ENCODE assay signal across 28 cellular contexts in genomic region chr13:79621902-79622301, GRCh38.
DNase-seq lines count a peak whose midpoint lies in the region; FAIRE-seq and TF ChIP-seq lines count a peak whose summit lies in the region.
"Had no signal": no experiment of that assay in that cellular context is flagged by ENCODE, and none has a peak within 500 bp of the region (broad histone marks: within the 10 kb centered on the region; RNA-seq: fewer than 3 reads in every experiment).

No MANE protein-coding gene starts in this region.

- H3K36me3 Mint-ChIP-seq in MCF 10A (ENCODE audit: insufficient read depth, unreplicated experiment): no peaks in the 10 kb centered on the region
- H3K36me3 Mint-ChIP-seq in T-helper 2 cell treated with Interferon-gamma antibody and Interleukin-4, amounts not matched to agents 5 μg/mL and 100 μg/mL, for 36 hours (ENCODE audit: low read depth): no peaks in the 10 kb centered on the region

- H3K27me3 Mint-ChIP-seq in MCF 10A (ENCODE audit: insufficient read depth, unreplicated experiment): no peaks in the 10 kb centered on the region
- peaks cover 5% of the 10 kb centered on the region for H3K27me3 Mint-ChIP-seq in T-helper 2 cell treated with Interferon-gamma antibody and Interleukin-4, amounts not matched to agents 5 μg/mL and 100 μg/mL, for 36 hours (ENCODE audit: low read depth)

- H3K4me3 ChIP-seq in breast epithelium: no peak overlapping the region
- no peak overlapping the region for H3K4me3 ChIP-seq in bronchial epithelial cell (ENCODE audit: low read depth, low read length)
- no peak overlapping the region for H3K4me3 ChIP-seq in sigmoid colon
- H3K4me3 ChIP-seq: Peyer's patch had no signal

- intact Hi-C loops in MCF 10A (cut with micrococcal nuclease) (loop anchor here (10.0 kb wide), 1 partner anchor 57 kb away; no protein-coding TSS in a partner anchor), breast epithelium (cut with DNase I; ENCODE audit: low total_unique reads) (no loop called here), sigmoid colon (cut with DNase I) (no loop called here)

- peaks cover 13% of the 10 kb centered on the region for H3K9me3 Mint-ChIP-seq in MCF 10A (ENCODE audit: unreplicated experiment)
- no peaks in the 10 kb centered on the region for H3K9me3 Mint-ChIP-seq in T-helper 2 cell treated with Interferon-gamma antibody and Interleukin-4, amounts not matched to agents 5 μg/mL and 100 μg/mL, for 36 hours

- DNase-seq in MCF 10A (ENCODE audit: unreplicated experiment) (peak; percentile 90), breast epithelium (ENCODE audit: low spot score in 2 of 2) (no peak), bronchial epithelial cell (ENCODE audit: low read depth) (peak; percentile 86), kidney tubule cell (ENCODE audit: low spot score) (peak; percentile 25), sigmoid colon (no peak), kidney glomerular epithelial cell (lab: John Stamatoyannopoulos, UW) (no peak)
- no peak for DNase-seq in T-helper 2 cell treated with Interferon-gamma antibody and Interleukin-4, amounts not matched to agents 5 μg/mL and 100 μg/mL, for 36 hours (ENCODE audit: low spot score)
- DNase-seq in stimulated activated CD8-positive, alpha-beta memory T cell treated with anti-CD3 and anti-CD28 coated beads, Interleukin-4, amount 100 ng/mL, for 48 hours: no peak
- DNase-seq: CD8-positive, alpha-beta memory T cell; DMS 273 treated with DMSO at 0.1 percent for 48 hours; DMS79; EL; GDM1; Karpas-422; NCI-H1105 treated with DMSO at 0.1 percent for 48 hours; NCI-H146; NCI-H1930; NCI-H2107; NCI-H446; NCI-H526; Peyer's patch; SK-N-SH had no signal

- no peaks in the 10 kb centered on the region for H3K4me1 ChIP-seq in breast epithelium
- H3K4me1 ChIP-seq in sigmoid colon: no peaks in the 10 kb centered on the region
- H3K4me1 ChIP-seq: Peyer's patch had no signal

- TF ChIP-seq EP300 in sigmoid colon (IDR thresholded peaks at IDR 0.05): no peak

- TF ChIP-seq POLR2A in breast epithelium (IDR thresholded peaks at IDR 0.05) (no peak), sigmoid colon (IDR thresholded peaks at IDR 0.05) (no peak)

- TF ChIP-seq CTCF in MCF 10A (IDR thresholded peaks at IDR 0.05; ENCODE audit: unreplicated experiment): no peak
- TF ChIP-seq CTCF in breast epithelium (IDR thresholded peaks at IDR 0.05): no peak
- TF ChIP-seq CTCF in bronchial epithelial cell (IDR thresholded peaks at IDR 0.05; ENCODE audit: insufficient read depth, low read length, severe bottlenecking): no peak
- TF ChIP-seq CTCF in sigmoid colon (IDR thresholded peaks at IDR 0.05): no peak

- peak overlapping the region; percentile 80 for H3K27ac Mint-ChIP-seq in MCF 10A (ENCODE audit: low read depth, unreplicated experiment)
- no peak overlapping the region for H3K27ac Mint-ChIP-seq in T-helper 2 cell treated with Interferon-gamma antibody and Interleukin-4, amounts not matched to agents 5 μg/mL and 100 μg/mL, for 36 hours
- H3K27ac Mint-ChIP-seq: B cell; CD8-positive, alpha-beta memory T cell had no signal

- no peaks in the 10 kb centered on the region for H3K36me3 ChIP-seq in breast epithelium
- no peaks in the 10 kb centered on the region for H3K36me3 ChIP-seq in bronchial epithelial cell (ENCODE audit: control insufficient read depth, insufficient read depth, low read length)
- no peaks in the 10 kb centered on the region for H3K36me3 ChIP-seq in sigmoid colon
- H3K36me3 ChIP-seq: Peyer's patch had no signal

- no peak overlapping the region for H3K4me3 Mint-ChIP-seq in MCF 10A (ENCODE audit: unreplicated experiment)
- no peak overlapping the region for H3K4me3 Mint-ChIP-seq in T-helper 2 cell treated with Interferon-gamma antibody and Interleukin-4, amounts not matched to agents 5 μg/mL and 100 μg/mL, for 36 hours
- H3K4me3 Mint-ChIP-seq: B cell; CD8-positive, alpha-beta memory T cell had no signal

- H3K27me3 ChIP-seq in breast epithelium (no peaks in the 10 kb centered on the region), bronchial epithelial cell (ENCODE audit: control insufficient read depth, insufficient read depth, low read length) (no peaks in the 10 kb centered on the region), sigmoid colon (no peaks in the 10 kb centered on the region)
- H3K27me3 ChIP-seq: Peyer's patch had no signal

- H3K27ac ChIP-seq in breast epithelium (peak overlapping the region in 1 of 2 donors; percentile 9), sigmoid colon (no peak overlapping the region)
- H3K27ac ChIP-seq: 22Rv1, C4-2B, HL-60, Peyer's patch had no signal

- CTCF ChIA-PET in MCF 10A (lab: Yijun Ruan, JAX): interaction anchor here (1.6 to 1.8 kb wide), 2 partner anchors 9 to 73 kb away, joined by 4 to 12 read pairs; no protein-coding TSS in a partner anchor

- no TSS peak for BruUV-seq in MCF 10A (replicated peaks; lab: Mats Ljungman, UMichigan)

- 82 to 88% methylated on average over 2 of the region's 2 CpGs for WGBS in sigmoid colon, 2 donors

- H3K9me3 ChIP-seq in breast epithelium: no peaks in the 10 kb centered on the region
- no peaks in the 10 kb centered on the region for H3K9me3 ChIP-seq in sigmoid colon
- H3K9me3 ChIP-seq: Peyer's patch, SK-N-SH had no signal

- peaks cover 34% of the 10 kb centered on the region for H3K4me1 Mint-ChIP-seq in MCF 10A (ENCODE audit: insufficient read depth, unreplicated experiment)
- no peaks in the 10 kb centered on the region for H3K4me1 Mint-ChIP-seq in T-helper 2 cell treated with Interferon-gamma antibody and Interleukin-4, amounts not matched to agents 5 μg/mL and 100 μg/mL, for 36 hours (ENCODE audit: low read depth)
- H3K4me1 Mint-ChIP-seq: B cell; CD8-positive, alpha-beta memory T cell had no signal

- POLR2A ChIA-PET in MCF 10A (lab: Yijun Ruan, JAX): no interaction called here

- no peak for FAIRE-seq in bronchial epithelial cell (lab: Jason Lieb, UNC)
- FAIRE-seq: GM12891, H54 had no signal

Comparison
In these comparisons a context has a peak if more than half of its experiments do, and no peak if none do; other contexts are left out.
1. DNase-seq: peak in MCF 10A (single experiment), bronchial epithelial cell (single experiment) and kidney tubule cell (single experiment); none in breast epithelium (0 of 2), sigmoid colon (single experiment), T-helper 2 cell treated with Interferon-gamma antibody and Interleukin-4, amounts not matched to agents 5 μg/mL and 100 μg/mL, for 36 hours (single experiment), kidney glomerular epithelial cell (single experiment) and stimulated activated CD8-positive, alpha-beta memory T cell treated with anti-CD3 and anti-CD28 coated beads, Interleukin-4, amount 100 ng/mL, for 48 hours (single experiment).